Comparison of ENCODE assay signal across 9 cellular contexts in the genomic region with DNA sequence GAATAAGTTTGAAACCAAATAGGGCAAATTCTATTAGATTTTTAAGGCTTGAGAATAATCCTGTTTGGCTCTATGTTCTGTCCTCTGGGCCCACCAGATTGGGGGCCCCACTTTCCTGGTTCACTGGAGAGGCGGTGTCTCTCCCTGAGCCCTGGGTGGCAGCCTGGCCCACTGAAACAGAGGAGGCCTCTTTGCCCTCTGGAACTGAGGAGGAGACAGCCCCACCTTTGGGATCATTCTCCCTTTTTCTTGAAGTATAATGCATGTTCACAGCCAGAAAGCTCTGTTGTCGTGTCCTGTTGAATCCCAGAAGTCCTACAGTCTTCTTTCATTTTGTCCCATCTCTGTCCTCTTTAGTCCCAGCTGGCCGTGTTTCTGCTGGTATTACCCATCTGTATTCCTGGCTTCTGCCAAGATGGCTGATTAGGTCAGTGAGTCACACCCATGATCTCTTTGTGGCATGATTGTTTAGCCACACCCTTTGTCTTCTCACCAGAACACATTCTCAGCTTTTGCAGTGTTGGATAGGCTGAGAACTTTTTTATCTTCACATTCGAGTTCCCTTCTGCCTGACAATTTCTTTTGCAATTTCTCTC. TPM values are rescaled to one million over a fixed set of nuclear protein-coding genes. Genes with fewer than 3 reads are reported as not detected.
DNase-seq lines count a peak whose midpoint lies in the region; ATAC-seq and TF ChIP-seq lines count a peak whose summit lies in the region.
"Had no signal": no experiment of that assay in that cellular context is flagged by ENCODE, and none has a peak within 500 bp of the region (broad histone marks: within the 10 kb centered on the region; RNA-seq: fewer than 3 reads in every experiment).

No MANE protein-coding gene starts in this region.

- no peak for TF ChIP-seq POLR2A in tibial nerve (IDR thresholded peaks at IDR 0.05)

- intact Hi-C loops in Right ventricle myocardium superior (cut with DNase I) = no loop called here

- POLR2A ChIA-PET in activated CD4-positive, alpha-beta memory T cell treated with anti-CD3 and anti-CD28 coated beads, Interleukin-2, amount 10 ng/mL, durations not matched to agents 7 days and 5 days (lab: Charles Lee) = interaction anchor here (1.2 to 3.8 kb wide), 6 partner anchors 9 to 43 kb away, joined by 3 to 18 read pairs (median 10); partner anchors contain the start of genes EBP, RBM3 and TBC1D25

- H3K27ac ChIP-seq in tibial nerve = peak overlapping the region in 3 of 4 donors; percentile 26 to 72 (median 34)

- H3K4me3 Mint-ChIP-seq in activated CD8-positive, alpha-beta memory T cell treated with anti-CD3 and anti-CD28 coated beads, Interleukin-2, amount 10 ng/mL, durations not matched to agents 7 days and 5 days = no peak overlapping the region
- peak overlapping the region; percentile 14 for H3K4me3 Mint-ChIP-seq in activated CD4-positive, alpha-beta memory T cell treated with anti-CD3 and anti-CD28 coated beads, Interleukin-2, amount 10 ng/mL, durations not matched to agents 7 days and 5 days

- no peak for TF ChIP-seq EP300 in tibial nerve (IDR thresholded peaks at IDR 0.05)

- no peaks in the 10 kb centered on the region for H3K27me3 ChIP-seq in tibial nerve
- H3K27me3 ChIP-seq: thyroid gland had no signal

- peak; percentile 74 for ATAC-seq in activated CD8-positive, alpha-beta memory T cell treated with anti-CD3 and anti-CD28 coated beads, Interleukin-2, amount 10 ng/mL, durations not matched to agents 7 days and 5 days
- ATAC-seq in Right ventricle myocardium superior (ENCODE audit: poor library complexity) (peak; percentile 71), GM19023 (IDR thresholded peaks at IDR 0.05; ENCODE audit: unreplicated experiment) (no peak)

- no peak overlapping the region for H3K4me3 ChIP-seq in tibial nerve
- H3K4me3 ChIP-seq: thyroid gland had no signal

- in situ Hi-C loops in G401 (cut with HindIII; ENCODE audit: low sequenced_read_pairs) = no loop called here

- 62 to 69% methylated on average over 4 of the region's 4 CpGs for WGBS in tibial nerve, 2 donors

- H3K4me1 Mint-ChIP-seq in activated CD8-positive, alpha-beta memory T cell treated with anti-CD3 and anti-CD28 coated beads, Interleukin-2, amount 10 ng/mL, durations not matched to agents 7 days and 5 days = peaks cover 38% of the 10 kb centered on the region
- H3K4me1 Mint-ChIP-seq in activated CD4-positive, alpha-beta memory T cell treated with anti-CD3 and anti-CD28 coated beads, Interleukin-2, amount 10 ng/mL, durations not matched to agents 7 days and 5 days = peaks cover 51% of the 10 kb centered on the region

- H3K4me1 ChIP-seq in tibial nerve = no peaks in the 10 kb centered on the region
- H3K4me1 ChIP-seq: thyroid gland had no signal

- peaks cover 29% of the 10 kb centered on the region for H3K36me3 Mint-ChIP-seq in activated CD8-positive, alpha-beta memory T cell treated with anti-CD3 and anti-CD28 coated beads, Interleukin-2, amount 10 ng/mL, durations not matched to agents 7 days and 5 days
- H3K36me3 Mint-ChIP-seq in activated CD4-positive, alpha-beta memory T cell treated with anti-CD3 and anti-CD28 coated beads, Interleukin-2, amount 10 ng/mL, durations not matched to agents 7 days and 5 days (ENCODE audit: low read depth) = peaks cover 58% of the 10 kb centered on the region

- H3K9me3 ChIP-seq in tibial nerve = no peaks in the 10 kb centered on the region
- H3K9me3 ChIP-seq: thyroid gland had no signal

- no peaks in the 10 kb centered on the region for H3K27me3 Mint-ChIP-seq in activated CD8-positive, alpha-beta memory T cell treated with anti-CD3 and anti-CD28 coated beads, Interleukin-2, amount 10 ng/mL, durations not matched to agents 7 days and 5 days
- H3K27me3 Mint-ChIP-seq in activated CD4-positive, alpha-beta memory T cell treated with anti-CD3 and anti-CD28 coated beads, Interleukin-2, amount 10 ng/mL, durations not matched to agents 7 days and 5 days = no peaks in the 10 kb centered on the region

- peak; percentile 46 for DNase-seq in activated CD8-positive, alpha-beta memory T cell treated with anti-CD3 and anti-CD28 coated beads, Interleukin-2, amount 10 ng/mL, durations not matched to agents 7 days and 5 days
- no peak for DNase-seq in activated CD8-positive, alpha-beta memory T cell treated with anti-CD3 and anti-CD28 coated beads for 24 hours
- DNase-seq in activated CD4-positive, alpha-beta memory T cell treated with anti-CD3 and anti-CD28 coated beads, Interleukin-2, amount 10 ng/mL, durations not matched to agents 7 days and 5 days = no peak
- DNase-seq in Right ventricle myocardium superior (no peak), tibial nerve (ENCODE audit: low spot score in 2 of 2) (no peak), hippocampal formation (lab: John Stamatoyannopoulos, UW) (no peak), G401 (ENCODE audit: low spot score) (no peak)
- DNase-seq: thyroid gland had no signal

- CTCF ChIA-PET in activated CD8-positive, alpha-beta memory T cell treated with anti-CD3 and anti-CD28 coated beads, Interleukin-2, amount 10 ng/mL, durations not matched to agents 7 days and 5 days (lab: Charles Lee) = interaction anchor here (1.3 kb wide), 1 partner anchor 21 kb away, joined by 3 read pairs; no protein-coding TSS in a partner anchor
- CTCF ChIA-PET in activated CD4-positive, alpha-beta memory T cell treated with anti-CD3 and anti-CD28 coated beads, Interleukin-2, amount 10 ng/mL, durations not matched to agents 7 days and 5 days (lab: Charles Lee) = interaction anchor here (1.2 kb wide), 1 partner anchor 9 kb away, joined by 3 read pairs; no protein-coding TSS in a partner anchor

- no peaks in the 10 kb centered on the region for H3K9me3 Mint-ChIP-seq in activated CD8-positive, alpha-beta memory T cell treated with anti-CD3 and anti-CD28 coated beads, Interleukin-2, amount 10 ng/mL, durations not matched to agents 7 days and 5 days (ENCODE audit: low read depth)
- no peaks in the 10 kb centered on the region for H3K9me3 Mint-ChIP-seq in activated CD4-positive, alpha-beta memory T cell treated with anti-CD3 and anti-CD28 coated beads, Interleukin-2, amount 10 ng/mL, durations not matched to agents 7 days and 5 days

- H3K27ac Mint-ChIP-seq in activated CD8-positive, alpha-beta memory T cell treated with anti-CD3 and anti-CD28 coated beads, Interleukin-2, amount 10 ng/mL, durations not matched to agents 7 days and 5 days = peak overlapping the region; percentile 83
- H3K27ac Mint-ChIP-seq in activated CD4-positive, alpha-beta memory T cell treated with anti-CD3 and anti-CD28 coated beads, Interleukin-2, amount 10 ng/mL, durations not matched to agents 7 days and 5 days = peak overlapping the region; percentile 97

- peaks cover 0 to 23% (median 0%) of the 10 kb centered on the region in 3 donors for H3K36me3 ChIP-seq in tibial nerve
- H3K36me3 ChIP-seq: thyroid gland had no signal

- no peak for TF ChIP-seq CTCF in tibial nerve (IDR thresholded peaks at IDR 0.05)

RNA-seq across cellular contexts. Expression of gene TBC1D25, which starts 8.1 kb away (rescaled TPM):
- 10 to 100 TPM; 23.2 to 26.3 TPM for total RNA-seq in activated CD8-positive, alpha-beta memory T cell treated with anti-CD3 and anti-CD28 coated beads, Interleukin-2, amount 10 ng/mL, durations not matched to agents 7 days and 5 days
- 10 to 100 TPM; 21.7 to 22.3 TPM for total RNA-seq in activated CD4-positive, alpha-beta memory T cell treated with anti-CD3 and anti-CD28 coated beads, Interleukin-2, amount 10 ng/mL, durations not matched to agents 7 days and 5 days
- total RNA-seq in Right ventricle myocardium superior (13.9 TPM), tibial nerve (10 to 100 TPM in 3 of 4 donors, 1 to 10 TPM in 1; 9.9 to 15.9 (median 12.2) TPM)
- total RNA-seq in G401 (2014; rRNA removed; shearing (Covaris generic)) = 2.0 and 6.6 TPM in 2 replicates

RNA-seq across cellular contexts. Expression of gene EBP, which starts 9.8 kb away (rescaled TPM):
- total RNA-seq in activated CD8-positive, alpha-beta memory T cell treated with anti-CD3 and anti-CD28 coated beads, Interleukin-2, amount 10 ng/mL, durations not matched to agents 7 days and 5 days = 100 to 1,000 TPM; 359 to 395 TPM
- total RNA-seq in activated CD4-positive, alpha-beta memory T cell treated with anti-CD3 and anti-CD28 coated beads, Interleukin-2, amount 10 ng/mL, durations not matched to agents 7 days and 5 days = 100 to 1,000 TPM; 446 to 461 TPM
- total RNA-seq in Right ventricle myocardium superior (47.2 TPM), tibial nerve (10 to 100 TPM; 21.1 to 29.2 (median 23.6) TPM)
- 87.4 and 107 TPM in 2 replicates for total RNA-seq in G401 (2014; rRNA removed; shearing (Covaris generic))

RNA-seq across cellular contexts. Expression of gene PORCN, which starts 22.7 kb away (rescaled TPM):
- total RNA-seq in activated CD8-positive, alpha-beta memory T cell treated with anti-CD3 and anti-CD28 coated beads, Interleukin-2, amount 10 ng/mL, durations not matched to agents 7 days and 5 days = 10 to 100 TPM; 22.4 to 25.7 TPM
- 10 to 100 TPM; 26.1 to 29.2 TPM for total RNA-seq in activated CD4-positive, alpha-beta memory T cell treated with anti-CD3 and anti-CD28 coated beads, Interleukin-2, amount 10 ng/mL, durations not matched to agents 7 days and 5 days
- total RNA-seq in Right ventricle myocardium superior (12.0 TPM), tibial nerve (10 to 100 TPM in 3 of 4 donors, 1 to 10 TPM in 1; 8.8 to 19.8 (median 16.1) TPM)
- 3.5 and 11.8 TPM in 2 replicates for total RNA-seq in G401 (2014; rRNA removed; shearing (Covaris generic))

RNA-seq across cellular contexts. Expression of gene RBM3, which starts 42.8 kb away (rescaled TPM):
- 100 to 1,000 TPM; 149 to 183 TPM for total RNA-seq in activated CD8-positive, alpha-beta memory T cell treated with anti-CD3 and anti-CD28 coated beads, Interleukin-2, amount 10 ng/mL, durations not matched to agents 7 days and 5 days
- total RNA-seq in activated CD4-positive, alpha-beta memory T cell treated with anti-CD3 and anti-CD28 coated beads, Interleukin-2, amount 10 ng/mL, durations not matched to agents 7 days and 5 days = 100 to 1,000 TPM; 180 to 182 TPM
- total RNA-seq in Right ventricle myocardium superior (103 TPM), tibial nerve (100 to 1,000 TPM; 170 to 235 (median 217) TPM)
- total RNA-seq in G401 (2014; rRNA removed; shearing (Covaris generic)) = 297 and 376 TPM in 2 replicates

RNA-seq across cellular contexts. Expression of gene FTSJ1, which starts 55.5 kb away (rescaled TPM):
- 10 to 100 TPM; 72.7 to 75.4 TPM for total RNA-seq in activated CD8-positive, alpha-beta memory T cell treated with anti-CD3 and anti-CD28 coated beads, Interleukin-2, amount 10 ng/mL, durations not matched to agents 7 days and 5 days
- total RNA-seq in activated CD4-positive, alpha-beta memory T cell treated with anti-CD3 and anti-CD28 coated beads, Interleukin-2, amount 10 ng/mL, durations not matched to agents 7 days and 5 days = 10 to 100 TPM; 57.6 to 60.1 TPM
- 14.3 TPM for total RNA-seq in Right ventricle myocardium superior
- total RNA-seq in tibial nerve = 10 to 100 TPM; 46.1 to 81.3 (median 51.0) TPM
- total RNA-seq in G401 (2014; rRNA removed; shearing (Covaris generic)) = 38.7 and 64.6 TPM in 2 replicates
